16 cellular contexts compared by ENCODE assay signal in the genomic region with DNA sequence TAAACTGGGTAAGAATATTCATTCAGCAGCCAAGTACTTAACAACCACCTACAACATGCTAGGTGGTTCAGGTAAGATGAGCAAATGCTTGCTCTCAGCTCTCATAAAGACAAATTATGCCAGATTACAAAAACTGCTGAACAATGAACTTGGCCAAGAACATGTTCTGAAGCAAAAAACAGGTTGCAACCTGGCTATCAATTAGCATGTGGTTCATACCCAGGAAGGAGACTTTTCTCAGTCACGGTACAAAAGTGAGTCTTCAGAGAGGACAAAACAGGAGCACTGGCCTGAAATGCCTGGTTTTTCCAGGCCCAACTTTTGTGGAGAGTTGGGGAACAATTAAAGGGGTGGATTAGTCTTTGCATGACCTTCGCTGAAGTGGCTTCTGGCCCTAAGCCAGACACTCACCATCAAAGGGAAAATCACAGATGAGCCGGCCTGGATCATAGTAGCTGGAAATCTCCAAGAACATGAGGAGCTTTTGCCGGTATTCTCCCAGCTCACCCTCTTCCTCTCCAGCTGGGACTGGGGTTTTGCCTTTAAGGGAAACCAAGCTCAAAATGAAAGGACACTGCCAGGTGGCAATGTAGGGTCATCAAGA. TPM values are rescaled to one million over a fixed set of nuclear protein-coding genes. Genes with fewer than 3 reads are reported as not detected.
"Had no signal": no experiment of that assay in that cellular context is flagged by ENCODE, and none has a peak within 500 bp of the region (broad histone marks: within the 10 kb centered on the region; RNA-seq: fewer than 3 reads in every experiment).

No MANE protein-coding gene starts in this region.

- H3K4me3 Mint-ChIP-seq: memory B cell, nephron progenitor cell, T-cell had no signal

- H3K4me1 Mint-ChIP-seq: memory B cell, nephron progenitor cell, T-cell had no signal

- H3K27me3 Mint-ChIP-seq: memory B cell, T-cell had no signal

- H3K27ac ChIP-seq: psoas muscle, SK-N-MC had no signal

- H3K9me3 Mint-ChIP-seq: memory B cell, nephron progenitor cell, T-cell had no signal

- H3K27ac Mint-ChIP-seq: memory B cell, T-cell had no signal

- ATAC-seq: sciatic nerve; stimulated activated naive CD8-positive, alpha-beta T cell treated with anti-CD3 and anti-CD28 coated beads, Interleukin-15, Interleukin-2, amounts not matched to agents 100 U/mL and 50 U/mL, for 24 hours; T-cell had no signal

- DNase-seq: activated CD4-positive, alpha-beta T cell treated with anti-CD3 and anti-CD28 coated beads for 4 hours; central memory CD4-positive, alpha-beta T cell; cortex of kidney; effector memory CD4-positive, alpha-beta T cell; hypothalamus; nephron progenitor cell; psoas muscle; stimulated activated CD4-positive, alpha-beta T cell treated with anti-CD3 and anti-CD28 coated beads, Interleukin-12 subunit alpha, Interleukin-12 subunit beta, amount 100 ng/mL, for 4 hours; stimulated activated naive CD8-positive, alpha-beta T cell treated with anti-CD3 and anti-CD28 coated beads, Interleukin-15, Interleukin-2, amounts not matched to agents 100 U/mL and 50 U/mL, for 24 hours; T-cell had no signal

RNA-seq across cellular contexts. Expression of gene PLA2G4F, which starts 7.6 kb away (rescaled TPM):
- total RNA-seq: activated CD8-positive, alpha-beta memory T cell treated with anti-CD3 and anti-CD28 coated beads for 36 hours; omental fat pad; sciatic nerve; temporal lobe had no signal
